ENCODE assay signal across 1 cellular context in genomic region chr13:113613789-113614379, GRCh38.
TF ChIP-seq lines count a peak whose summit lies in the region.

No MANE protein-coding gene starts in this region.

TF ChIP-seq in H1, 55 proteins besides CTCF, POLR2A, EP300 and RAD21:
- TF ChIP-seq BACH1 (IDR thresholded peaks at IDR 0.05; ENCODE audit: low read length) = no peak
- TF ChIP-seq RNF2 (IDR thresholded peaks at IDR 0.05; ENCODE audit: borderline replicate concordance, low read depth, low read length, missing control alignments, poor library complexity, severe bottlenecking) = no peak
- TF ChIP-seq ATF2 (IDR thresholded peaks at IDR 0.05; ENCODE audit: low read length) = no peak
- no peak for TF ChIP-seq RFX5 (IDR thresholded peaks at IDR 0.05; ENCODE audit: borderline replicate concordance, low read depth, low read length)
- no peak for TF ChIP-seq KDM1A (IDR thresholded peaks at IDR 0.05; ENCODE audit: borderline replicate concordance, low read length)
- TF ChIP-seq BCL11A (IDR thresholded peaks at IDR 0.05; ENCODE audit: low read depth in 2 of 2, low read length in 2 of 2) = no peak
- TF ChIP-seq POU5F1 (IDR thresholded peaks at IDR 0.05; ENCODE audit: low read depth, low read length) = no peak
- TF ChIP-seq SIRT6 (IDR thresholded peaks at IDR 0.05; ENCODE audit: low read length) = no peak
